Comparison of ENCODE assay signal across 8 cellular contexts in the genomic region with DNA sequence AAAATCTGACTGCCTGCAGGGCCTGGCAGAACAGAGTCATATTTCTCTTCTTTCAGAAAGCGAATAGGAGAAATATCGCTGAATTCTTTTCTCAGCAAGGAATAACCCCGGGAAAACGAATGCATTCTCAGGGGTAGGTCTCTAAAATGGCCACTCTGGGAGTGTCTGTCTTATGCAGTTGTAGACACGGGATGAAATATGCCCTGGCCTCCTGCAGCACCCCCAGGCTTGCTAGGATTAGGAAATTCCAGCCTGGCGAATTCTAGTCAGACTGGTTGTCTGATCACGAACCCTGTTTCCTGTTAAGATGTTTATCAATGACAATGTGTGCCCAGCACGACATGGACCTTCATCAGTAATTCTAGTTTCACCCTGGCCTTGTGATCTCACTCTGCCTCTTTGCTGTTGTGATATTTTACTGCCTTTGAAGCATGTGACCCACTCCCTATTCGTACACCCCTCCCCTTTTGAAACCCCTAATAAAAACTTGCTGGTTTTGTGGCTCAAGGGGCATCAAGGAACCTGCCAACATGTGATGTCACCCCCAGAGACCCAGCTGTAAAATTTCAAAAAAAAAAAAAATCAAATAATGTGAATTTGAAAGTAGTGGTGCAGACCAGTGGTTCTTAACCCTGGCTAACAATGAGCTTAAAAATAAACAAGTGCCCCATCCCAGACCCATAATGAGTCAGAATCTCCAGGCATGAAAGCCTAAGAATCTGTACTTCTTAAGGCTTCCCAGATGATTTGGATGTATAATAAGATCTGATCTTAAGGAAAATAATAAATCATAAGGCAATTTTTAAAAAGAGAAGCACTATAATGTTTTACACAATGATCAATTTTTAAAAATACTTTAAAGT.
A peak's percentile ranks its signal among the peaks of the same experiment; 100 is the strongest.
DNase-seq lines count a peak whose midpoint lies in the region; ATAC-seq, FAIRE-seq and TF ChIP-seq lines count a peak whose summit lies in the region.
"Not testable (repeated sequence)": the region's sequence is repeated elsewhere in the genome, so short reads cannot be mapped to it uniquely, and the experiment has no call there.

No MANE protein-coding gene starts in this region.

- not testable (repeated sequence) for H3K27me3 Mint-ChIP-seq in GM23338 (ENCODE audit: insufficient read depth, low read depth, poor library complexity); activated CD4-positive, alpha-beta T cell treated with anti-CD3 and anti-CD28 coated beads, Interleukin-2, amount 10 ng/mL, durations not matched to agents 7 days and 5 days; type B pancreatic cell

- CTCF ChIA-PET in activated CD4-positive, alpha-beta T cell treated with anti-CD3 and anti-CD28 coated beads, Interleukin-2, amount 10 ng/mL, durations not matched to agents 7 days and 5 days (lab: Charles Lee) = interaction anchor here (0.6 to 1.3 kb wide), 3 partner anchors 42 to 710 kb away, joined by 3 to 4 read pairs (median 3); a partner anchor contains a TSS
- CTCF ChIA-PET in GM12878 (lab: Yijun Ruan, JAX) = interaction anchor here (2.0 kb wide), 1 partner anchor 42 kb away, joined by 9 read pairs; a partner anchor contains a TSS

- not testable (repeated sequence) for H3K4me1 Mint-ChIP-seq in GM23338; type B pancreatic cell (ENCODE audit: unreplicated experiment)
- peaks cover 17% of the 10 kb centered on the region for H3K4me1 Mint-ChIP-seq in activated CD4-positive, alpha-beta T cell treated with anti-CD3 and anti-CD28 coated beads, Interleukin-2, amount 10 ng/mL, durations not matched to agents 7 days and 5 days

- not testable (repeated sequence) for H3F3A ChIP-seq in GM23338 (replicated peaks; ENCODE audit: low read depth)

- not testable (repeated sequence) for TF ChIP-seq CTCF in GM12865 (IDR thresholded peaks at IDR 0.05; ENCODE audit: insufficient read depth, low read depth, low read length, missing control alignments); GM23338 (conservative IDR thresholded peaks at IDR 0.05; ENCODE audit: low read depth in 2 of 2); LNCaP clone FGC (IDR thresholded peaks at IDR 0.05; ENCODE audit: control insufficient read depth, extremely low read depth, insufficient read depth); GM12878 (IDR thresholded peaks at IDR 0.05 in 2 of 3, conservative IDR thresholded peaks at IDR 0.05 in 1 of 3; ENCODE audit: control insufficient read depth in 2 of 3, extremely low read depth in 1 of 3, insufficient read depth in 1 of 3, low read depth in 3 of 3, low read length in 3 of 3); type B pancreatic cell (conservative IDR thresholded peaks at IDR 0.05)

- not testable (repeated sequence) for H3K9me2 ChIP-seq in GM23338 (ENCODE audit: insufficient read depth)

- TF ChIP-seq EP300 in GM12878 (IDR thresholded peaks at IDR 0.05; ENCODE audit: borderline replicate concordance in 1 of 2, control insufficient read depth in 1 of 2, low read depth in 2 of 2, low read length in 2 of 2) = not testable (repeated sequence)

- H3K9ac ChIP-seq in GM12878 (ENCODE audit: control insufficient read depth, insufficient read depth, low read length) = not testable (repeated sequence)

- H3K4me1 ChIP-seq in GM23338 (ENCODE audit: insufficient read depth) = not testable (repeated sequence)
- H3K4me1 ChIP-seq in GM12878 (ENCODE audit: control insufficient read depth, insufficient read depth, low read length) = peaks cover 15% of the 10 kb centered on the region

- not testable (repeated sequence) for H3K27ac ChIP-seq in GM23338 (ENCODE audit: low read depth); GM12878 (ENCODE audit: control insufficient read depth, insufficient read depth)

- TF ChIP-seq POLR2A in GM12878 (IDR thresholded peaks at IDR 0.05; ENCODE audit: low read depth, low read length) = not testable (repeated sequence)

- SMC1A ChIA-PET in GM12878 (lab: Charles Lee; ENCODE audit: uncharacterized antibody, unreplicated experiment) = interaction anchor here (0.6 to 1.7 kb wide), 6 partner anchors 8 to 152 kb away, joined by 3 to 5 read pairs (median 4); no protein-coding TSS in a partner anchor

- not testable (repeated sequence) for H3K27me3 ChIP-seq in GM23338 (ENCODE audit: insufficient read depth); GM12878 (replicated peaks in 1 of 2; ENCODE audit: control insufficient read depth in 2 of 2, insufficient read depth in 2 of 2, low read length in 1 of 2)

- ATAC-seq in GM23338 = not testable (repeated sequence)
- peak; percentile 70 for ATAC-seq in GM12878

- H3K4me3 ChIP-seq in GM12865 (ENCODE audit: low read depth, low read length); GM23338; LNCaP clone FGC (ENCODE audit: low read depth, low read length); GM12878: not testable (repeated sequence)

- DNase-seq in GM12865 (ENCODE audit: low read depth) (peak; percentile 32), GM23338 (ENCODE audit: low spot score) (peak; percentile 17), LNCaP clone FGC (ENCODE audit: low read depth) (peak; percentile 7), fibroblast of peridontal ligament (ENCODE audit: extremely low read depth) (peak; percentile 61), non-pigmented ciliary epithelial cell (ENCODE audit: low read depth) (peak; percentile 10)
- not testable (repeated sequence) for DNase-seq in activated CD4-positive, alpha-beta T cell treated with anti-CD3 and anti-CD28 coated beads, Interleukin-2, amount 10 ng/mL, durations not matched to agents 7 days and 5 days; GM12878 (ENCODE audit: low read depth, low spot score); type B pancreatic cell (ENCODE audit: extremely low spot score, unreplicated experiment)

- H3K79me2 ChIP-seq in GM23338 (replicated peaks; ENCODE audit: insufficient read depth); GM12878 (ENCODE audit: control insufficient read depth, insufficient read depth, low read length): not testable (repeated sequence)

- BruUV-seq in GM12878 (replicated peaks; lab: Mats Ljungman, UMichigan) = not testable (repeated sequence)

- not testable (repeated sequence) for H3K36me3 ChIP-seq in GM23338 (ENCODE audit: insufficient read depth); GM12878 (ENCODE audit: control insufficient read depth in 2 of 2, insufficient read depth in 2 of 2, low read length in 1 of 2)

- WGBS in GM12878 (ENCODE audit: insufficient coverage, insufficient replicate concordance, low lambda C conversion rate, missing lambda C conversion rate) = 63% methylated on average over 9 of the region's 9 CpGs

- H3K4me3 Mint-ChIP-seq in GM23338; activated CD4-positive, alpha-beta T cell treated with anti-CD3 and anti-CD28 coated beads, Interleukin-2, amount 10 ng/mL, durations not matched to agents 7 days and 5 days; type B pancreatic cell: not testable (repeated sequence)

- TF ChIP-seq RAD21 in GM12878 (IDR thresholded peaks at IDR 0.05; ENCODE audit: insufficient read depth, low read depth, low read length) = not testable (repeated sequence)

- H3K4me2 ChIP-seq in GM23338 = not testable (repeated sequence)
- peak overlapping the region; percentile 26; the same call in 1 of the 2 replicates for H3K4me2 ChIP-seq in GM12878 (ENCODE audit: control insufficient read depth, insufficient read depth)

- RAD21 ChIA-PET in GM12878 (lab: Charles Lee; ENCODE audit: unreplicated experiment) = interaction anchor here (1.8 to 2.2 kb wide), 2 partner anchors 42 to 177 kb away, joined by 11 to 12 read pairs; a partner anchor contains a TSS

- intact Hi-C loops in GM12878 (cut with micrococcal nuclease; ENCODE audit: unreplicated experiment) = loop anchor here (2.0 kb wide), 1 partner anchor 42 kb away; a partner anchor contains a TSS

- not testable (repeated sequence) for FAIRE-seq in GM12878 (lab: Jason Lieb, UNC)

- H3K27ac Mint-ChIP-seq in GM23338 = peak overlapping the region; percentile 84; the same call in 1 of the 2 replicates
- H3K27ac Mint-ChIP-seq in activated CD4-positive, alpha-beta T cell treated with anti-CD3 and anti-CD28 coated beads, Interleukin-2, amount 10 ng/mL, durations not matched to agents 7 days and 5 days = peak overlapping the region; percentile 41
- H3K27ac Mint-ChIP-seq in type B pancreatic cell = peak overlapping the region; percentile 34

- H3K9me3 ChIP-seq in GM12878 (replicated peaks; ENCODE audit: control insufficient read depth, insufficient read depth, low read length) = not testable (repeated sequence)

- H4K20me1 ChIP-seq in GM23338 (replicated peaks; ENCODE audit: insufficient read depth); GM12878 (ENCODE audit: control insufficient read depth, insufficient read depth): not testable (repeated sequence)

- H3K36me3 Mint-ChIP-seq in GM23338 (ENCODE audit: low read depth) (peaks cover 21% of the 10 kb centered on the region; the same call in 2 of the 3 replicates), type B pancreatic cell (peaks cover 46% of the 10 kb centered on the region)
- H3K36me3 Mint-ChIP-seq in activated CD4-positive, alpha-beta T cell treated with anti-CD3 and anti-CD28 coated beads, Interleukin-2, amount 10 ng/mL, durations not matched to agents 7 days and 5 days (ENCODE audit: low read depth) = peaks cover 44% of the 10 kb centered on the region

- in situ Hi-C loops in GM12878 (cut with MboI) = not testable (repeated sequence)

- POLR2A ChIA-PET in activated CD4-positive, alpha-beta T cell treated with anti-CD3 and anti-CD28 coated beads, Interleukin-2, amount 10 ng/mL, durations not matched to agents 7 days and 5 days (lab: Charles Lee) = interaction anchor here (0.6 kb wide), 1 partner anchor 18 kb away, joined by 3 read pairs; no protein-coding TSS in a partner anchor
- POLR2A ChIA-PET in GM12878 (lab: Charles Lee) = interaction anchor here (0.6 to 1.1 kb wide), 2 partner anchors 17 to 34 kb away, joined by 3 read pairs; no protein-coding TSS in a partner anchor

- not testable (repeated sequence) for H3K9me3 Mint-ChIP-seq in GM23338; activated CD4-positive, alpha-beta T cell treated with anti-CD3 and anti-CD28 coated beads, Interleukin-2, amount 10 ng/mL, durations not matched to agents 7 days and 5 days; type B pancreatic cell

- H2AFZ ChIP-seq in GM23338; GM12878 (ENCODE audit: control insufficient read depth, low read depth, low read length): not testable (repeated sequence)

TF ChIP-seq in GM12878, 131 proteins besides CTCF, POLR2A, EP300 and RAD21 (continues in another document):
- TF ChIP-seq JUNB (IDR thresholded peaks at IDR 0.05) = peak; percentile 20; the same call in 1 of the 2 replicates
- 0 out of 2 replicates have a peak, but pooled peaks have one; percentile 23 for TF ChIP-seq CBX5 (IDR thresholded peaks at IDR 0.05; ENCODE audit: low read depth)

Comparison
In these comparisons a context has a peak if more than half of its experiments do, and no peak if none do; other contexts are left out.
1. H3K27ac Mint-ChIP-seq: peak in every context shown above with its lines; median percentile 84 in GM23338; 41 in activated CD4-positive, alpha-beta T cell treated with anti-CD3 and anti-CD28 coated beads, Interleukin-2, amount 10 ng/mL, durations not matched to agents 7 days and 5 days; 34 in type B pancreatic cell.